Comparison of ENCODE assay signal across 8 cellular contexts in genomic region chr10:73168486-73168844, GRCh38. TPM values are rescaled to one million over a fixed set of nuclear protein-coding genes. Genes with fewer than 3 reads are reported as not detected.
DNase-seq lines count a peak whose midpoint lies in the region; ATAC-seq and TF ChIP-seq lines count a peak whose summit lies in the region.

No MANE protein-coding gene starts in this region.

- TF ChIP-seq CTCF in Peyer's patch (IDR thresholded peaks at IDR 0.05) (no peak), esophagus muscularis mucosa (IDR thresholded peaks at IDR 0.05) (no peak), neutrophil (IDR thresholded peaks at IDR 0.05) (no peak)

- H3K36me3 ChIP-seq in Peyer's patch: no peaks in the 10 kb centered on the region
- peaks cover 0 to 5% (median 4%) of the 10 kb centered on the region in 4 donors for H3K36me3 ChIP-seq in esophagus muscularis mucosa
- peaks cover 3% of the 10 kb centered on the region for H3K36me3 ChIP-seq in neutrophil

- intact Hi-C loops in esophagus muscularis mucosa (cut with DNase I): no loop called here

- H3K27ac ChIP-seq in Peyer's patch (peak overlapping the region; percentile 87 to 95 (median 92)), esophagus muscularis mucosa (replicated peaks in 1 of 4) (peak overlapping the region; percentile 91 to 98 (median 94)), neutrophil (peak overlapping the region; percentile 93)

- TF ChIP-seq POLR2A in Peyer's patch (IDR thresholded peaks at IDR 0.05) (no peak), esophagus muscularis mucosa (IDR thresholded peaks at IDR 0.05; ENCODE audit: low read depth) (no peak)

- H3K4me3 ChIP-seq in Peyer's patch (peak overlapping the region; percentile 65 to 86 (median 74)), esophagus muscularis mucosa (peak overlapping the region; percentile 67 to 89 (median 80)), neutrophil (ENCODE audit: low read depth in 1 of 2, low read length in 1 of 2) (peak overlapping the region; percentile 79 to 82)

- H3K27me3 ChIP-seq in Peyer's patch (no peaks in the 10 kb centered on the region), esophagus muscularis mucosa (no peaks in the 10 kb centered on the region), neutrophil (no peaks in the 10 kb centered on the region)

- WGBS in esophagus muscularis mucosa: 0% methylated on average over 6 of the region's 6 CpGs

- peak; percentile 30 for ATAC-seq in GM21717 (IDR thresholded peaks at IDR 0.05; ENCODE audit: unreplicated experiment)

- H3K9me3 ChIP-seq in Peyer's patch (no peaks in the 10 kb centered on the region), esophagus muscularis mucosa (no peaks in the 10 kb centered on the region), neutrophil (no peaks in the 10 kb centered on the region)

- H3K4me1 ChIP-seq in Peyer's patch (peaks cover 0 to 15% (median 2%) of the 10 kb centered on the region in 4 donors), esophagus muscularis mucosa (peaks cover 24 to 46% (median 41%) of the 10 kb centered on the region in 4 donors), neutrophil (ENCODE audit: control insufficient read depth in 1 of 2, insufficient read depth in 1 of 2, low read depth in 1 of 2, low read length in 1 of 2) (peaks cover 13 to 18% of the 10 kb centered on the region in 2 experiments)

- DNase-seq in COLO829 (ENCODE audit: low spot score) (peak; percentile 18), Peyer's patch (no peak), esophagus muscularis mucosa (ENCODE audit: extremely low spot score) (no peak), NCI-H1436 treated with DMSO at 0.1 percent for 48 hours (lab: John Stamatoyannopoulos, UW) (no peak), GF-D8 (lab: John Stamatoyannopoulos, UW) (no peak), NCI-H1694 treated with DMSO at 0.1 percent for 48 hours (lab: John Stamatoyannopoulos, UW) (no peak)

- TF ChIP-seq EP300 in esophagus muscularis mucosa (IDR thresholded peaks at IDR 0.05): no peak

RNA-seq across cellular contexts. Expression of gene FAM149B1, which starts 0.5 kb away (rescaled TPM):
- total RNA-seq in Peyer's patch (10 to 100 TPM in 2 of 4 donors, 1 to 10 TPM in 2; 7.4 to 21.6 (median 13.2) TPM), esophagus muscularis mucosa (10 to 100 TPM; 14.1 to 18.0 (median 14.9) TPM)

RNA-seq across cellular contexts. Expression of gene ECD, which starts 0.7 kb away (rescaled TPM):
- total RNA-seq in Peyer's patch (10 to 100 TPM; 22.9 to 57.8 (median 32.9) TPM), esophagus muscularis mucosa (10 to 100 TPM; 22.7 to 30.3 (median 25.5) TPM)

RNA-seq across cellular contexts. Expression of gene NUDT13, which starts 58.2 kb away (rescaled TPM):
- 1 to 10 TPM; 1.9 to 4.0 (median 2.6) TPM for total RNA-seq in Peyer's patch
- total RNA-seq in esophagus muscularis mucosa: 1 to 10 TPM; 1.3 to 3.4 (median 2.5) TPM
